ENCODE assay signal across 1 cellular context in the genomic region with DNA sequence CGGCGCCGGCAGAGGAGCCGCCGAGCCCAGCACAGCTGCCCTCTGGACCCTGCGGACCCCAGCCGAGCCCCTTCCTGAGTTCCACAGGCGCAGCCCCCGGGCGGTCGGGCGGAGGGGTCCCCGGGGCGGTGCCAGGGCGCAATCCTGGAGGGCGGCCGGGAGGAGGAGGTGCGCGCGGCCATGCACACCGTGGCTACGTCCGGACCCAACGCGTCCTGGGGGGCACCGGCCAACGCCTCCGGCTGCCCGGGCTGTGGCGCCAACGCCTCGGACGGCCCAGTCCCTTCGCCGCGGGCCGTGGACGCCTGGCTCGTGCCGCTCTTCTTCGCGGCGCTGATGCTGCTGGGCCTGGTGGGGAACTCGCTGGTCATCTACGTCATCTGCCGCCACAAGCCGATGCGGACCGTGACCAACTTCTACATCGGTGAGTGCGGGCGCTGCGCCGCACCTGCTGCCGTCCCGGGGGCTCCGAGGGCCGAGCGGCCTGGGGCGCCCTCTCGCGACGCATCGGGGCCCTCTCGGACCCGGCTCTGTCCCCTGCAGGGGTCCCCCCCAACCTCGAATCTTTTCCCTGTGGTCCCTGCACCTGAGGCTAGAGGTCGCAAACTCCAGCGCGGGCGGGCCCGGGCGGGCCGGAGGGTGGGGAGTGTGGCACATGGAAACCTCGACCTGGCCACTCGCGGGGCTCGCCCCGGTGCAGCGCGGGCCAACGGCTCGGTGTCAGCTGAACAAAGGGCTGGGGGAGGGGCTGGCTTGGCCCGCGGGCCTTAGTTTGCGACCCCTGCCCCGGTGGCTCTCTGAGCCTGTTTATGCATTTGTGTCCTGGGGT.
A peak's percentile ranks its signal among the peaks of the same experiment; 100 is the strongest.
TF ChIP-seq lines count a peak whose summit lies in the region.

A gene (plus strand): TSS at position 11 of the 829 bp plus-strand sequence. CDS start 170 bp downstream, at position 181.

TF ChIP-seq in HepG2, 621 proteins besides CTCF, POLR2A, EP300 and RAD21 (continued from another document and continues in another):
- TF ChIP-seq, protein P1, sequence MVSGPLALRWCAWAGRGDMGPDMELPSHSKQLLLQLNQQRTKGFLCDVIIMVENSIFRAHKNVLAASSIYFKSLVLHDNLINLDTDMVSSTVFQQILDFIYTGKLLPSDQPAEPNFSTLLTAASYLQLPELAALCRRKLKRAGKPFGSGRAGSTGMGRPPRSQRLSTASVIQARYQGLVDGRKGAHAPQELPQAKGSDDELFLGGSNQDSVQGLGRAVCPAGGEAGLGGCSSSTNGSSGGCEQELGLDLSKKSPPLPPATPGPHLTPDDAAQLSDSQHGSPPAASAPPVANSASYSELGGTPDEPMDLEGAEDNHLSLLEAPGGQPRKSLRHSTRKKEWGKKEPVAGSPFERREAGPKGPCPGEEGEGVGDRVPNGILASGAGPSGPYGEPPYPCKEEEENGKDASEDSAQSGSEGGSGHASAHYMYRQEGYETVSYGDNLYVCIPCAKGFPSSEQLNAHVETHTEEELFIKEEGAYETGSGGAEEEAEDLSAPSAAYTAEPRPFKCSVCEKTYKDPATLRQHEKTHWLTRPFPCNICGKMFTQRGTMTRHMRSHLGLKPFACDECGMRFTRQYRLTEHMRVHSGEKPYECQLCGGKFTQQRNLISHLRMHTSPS (CRISPR knock-in tag; IDR thresholded peaks at IDR 0.05; ENCODE audit: low read depth) = no peak
- TF ChIP-seq MIER2 (CRISPR knock-in tag; IDR thresholded peaks at IDR 0.05) (no peak), ZNF264 (CRISPR knock-in tag; IDR thresholded peaks at IDR 0.05) (peak; percentile 74; the same call in 1 of the 2 replicates), THAP11 (CRISPR knock-in tag; IDR thresholded peaks at IDR 0.05) (peak; percentile 36; the same call in 1 of the 2 replicates), MAFG (CRISPR knock-in tag; IDR thresholded peaks at IDR 0.05) (no peak), RBM22 (optimal IDR thresholded peaks at IDR 0.05; ENCODE audit: low read length) (no peak), REPIN1 (CRISPR knock-in tag; IDR thresholded peaks at IDR 0.05; ENCODE audit: borderline replicate concordance, low read depth) (peak; percentile 77; the same call in 1 of the 2 replicates), KDM2A (CRISPR knock-in tag; IDR thresholded peaks at IDR 0.05; ENCODE audit: borderline replicate concordance, low read depth) (peak; percentile 79), ZNF781 (CRISPR knock-in tag; IDR thresholded peaks at IDR 0.05; ENCODE audit: borderline replicate concordance, not compliant biosample characterization) (no peak), KDM5B (CRISPR knock-in tag; IDR thresholded peaks at IDR 0.05; ENCODE audit: borderline replicate concordance) (peak; percentile 68; the same call in 1 of the 2 replicates), ISX (CRISPR knock-in tag; conservative IDR thresholded peaks at IDR 0.05) (no peak), ZNF253 (CRISPR knock-in tag; IDR thresholded peaks at IDR 0.05; ENCODE audit: borderline replicate concordance) (0 out of 2 replicates have a peak, but pooled peaks have one; percentile 27), TCF7L2 (IDR thresholded peaks at IDR 0.05; ENCODE audit: low read depth, low read length) (no peak), PCBP1 (IDR thresholded peaks at IDR 0.05; ENCODE audit: borderline replicate concordance, low read depth, low read length) (no peak), SAP130 (CRISPR knock-in tag; IDR thresholded peaks at IDR 0.05; ENCODE audit: low read depth) (peak; percentile 60), SMAD3 (CRISPR knock-in tag; IDR thresholded peaks at IDR 0.05) (no peak), ZNF484 (CRISPR knock-in tag; IDR thresholded peaks at IDR 0.05; ENCODE audit: borderline replicate concordance, low read depth) (peak; percentile 58; the same call in 1 of the 2 replicates), ZNF549 (CRISPR knock-in tag; IDR thresholded peaks at IDR 0.05) (no peak), CAMTA2 (CRISPR knock-in tag; IDR thresholded peaks at IDR 0.05; ENCODE audit: borderline replicate concordance) (no peak), SUZ12 (IDR thresholded peaks at IDR 0.05; ENCODE audit: low read depth, low read length) (no peak), SYNCRIP (IDR thresholded peaks at IDR 0.05; ENCODE audit: insufficient read depth, low read depth, low read length) (no peak), SAFB2 (CRISPR knock-in tag; IDR thresholded peaks at IDR 0.05; ENCODE audit: borderline replicate concordance, low read depth) (peak; percentile 76; the same call in 1 of the 2 replicates), SALL2 (CRISPR knock-in tag; IDR thresholded peaks at IDR 0.05) (0 out of 2 replicates have a peak, but pooled peaks have one; percentile 25), ZNF772 (CRISPR knock-in tag; IDR thresholded peaks at IDR 0.05) (peak; percentile 48; the same call in 1 of the 2 replicates), ZFP41 (CRISPR knock-in tag; IDR thresholded peaks at IDR 0.05; ENCODE audit: borderline replicate concordance) (peak; percentile 90; the same call in 1 of the 2 replicates), ZNF616 (CRISPR knock-in tag; IDR thresholded peaks at IDR 0.05; ENCODE audit: low read depth) (peak; percentile 61; the same call in 1 of the 2 replicates), ZNF138 (CRISPR knock-in tag; IDR thresholded peaks at IDR 0.05; ENCODE audit: low read depth) (0 out of 2 replicates have a peak, but pooled peaks have one; percentile 44), RBM39 (IDR thresholded peaks at IDR 0.05; ENCODE audit: low read depth, low read length, poor library complexity, severe bottlenecking) (no peak), AGO2 (optimal IDR thresholded peaks at IDR 0.05; ENCODE audit: low read depth, low read length) (no peak), GTF2F1 (IDR thresholded peaks at IDR 0.05; ENCODE audit: low read length) (no peak), ZNF124 (CRISPR knock-in tag; IDR thresholded peaks at IDR 0.05) (no peak), U2AF2 (IDR thresholded peaks at IDR 0.05; ENCODE audit: low read depth, low read length) (no peak), FOXC1 (CRISPR knock-in tag; IDR thresholded peaks at IDR 0.05; ENCODE audit: borderline replicate concordance) (0 out of 2 replicates have a peak, but pooled peaks have one; percentile 8), KMT2B (CRISPR knock-in tag; IDR thresholded peaks at IDR 0.05) (no peak; the same call in 1 of the 2 replicates), TBX3 (IDR thresholded peaks at IDR 0.05; ENCODE audit: borderline replicate concordance) (no peak), ZNF564 (CRISPR knock-in tag; IDR thresholded peaks at IDR 0.05) (peak; percentile 99), FOSL2 (CRISPR knock-in tag; IDR thresholded peaks at IDR 0.05) (no peak), ZNF101 (CRISPR knock-in tag; IDR thresholded peaks at IDR 0.05; ENCODE audit: borderline replicate concordance, low read depth) (no peak), HCFC1 (IDR thresholded peaks at IDR 0.05; ENCODE audit: low read depth, low read length) (no peak)
- TF ChIP-seq, protein P2, sequence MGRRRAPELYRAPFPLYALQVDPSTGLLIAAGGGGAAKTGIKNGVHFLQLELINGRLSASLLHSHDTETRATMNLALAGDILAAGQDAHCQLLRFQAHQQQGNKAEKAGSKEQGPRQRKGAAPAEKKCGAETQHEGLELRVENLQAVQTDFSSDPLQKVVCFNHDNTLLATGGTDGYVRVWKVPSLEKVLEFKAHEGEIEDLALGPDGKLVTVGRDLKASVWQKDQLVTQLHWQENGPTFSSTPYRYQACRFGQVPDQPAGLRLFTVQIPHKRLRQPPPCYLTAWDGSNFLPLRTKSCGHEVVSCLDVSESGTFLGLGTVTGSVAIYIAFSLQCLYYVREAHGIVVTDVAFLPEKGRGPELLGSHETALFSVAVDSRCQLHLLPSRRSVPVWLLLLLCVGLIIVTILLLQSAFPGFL (CRISPR knock-in tag; IDR thresholded peaks at IDR 0.05) = no peak
- TF ChIP-seq, protein P3, sequence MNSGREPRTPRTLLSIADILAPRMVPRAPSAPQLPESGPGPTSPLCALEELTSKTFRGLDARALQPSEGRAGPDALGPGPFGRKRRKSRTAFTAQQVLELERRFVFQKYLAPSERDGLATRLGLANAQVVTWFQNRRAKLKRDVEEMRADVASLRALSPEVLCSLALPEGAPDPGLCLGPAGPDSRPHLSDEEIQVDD (CRISPR knock-in tag; IDR thresholded peaks at IDR 0.05; ENCODE audit: borderline replicate concordance) = no peak
- TF ChIP-seq, protein P4, sequence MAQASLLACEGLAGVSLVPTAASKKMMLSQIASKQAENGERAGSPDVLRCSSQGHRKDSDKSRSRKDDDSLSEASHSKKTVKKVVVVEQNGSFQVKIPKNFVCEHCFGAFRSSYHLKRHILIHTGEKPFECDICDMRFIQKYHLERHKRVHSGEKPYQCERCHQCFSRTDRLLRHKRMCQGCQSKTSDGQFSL (CRISPR knock-in tag; IDR thresholded peaks at IDR 0.05) = peak; percentile 96
- TF ChIP-seq, protein P5, sequence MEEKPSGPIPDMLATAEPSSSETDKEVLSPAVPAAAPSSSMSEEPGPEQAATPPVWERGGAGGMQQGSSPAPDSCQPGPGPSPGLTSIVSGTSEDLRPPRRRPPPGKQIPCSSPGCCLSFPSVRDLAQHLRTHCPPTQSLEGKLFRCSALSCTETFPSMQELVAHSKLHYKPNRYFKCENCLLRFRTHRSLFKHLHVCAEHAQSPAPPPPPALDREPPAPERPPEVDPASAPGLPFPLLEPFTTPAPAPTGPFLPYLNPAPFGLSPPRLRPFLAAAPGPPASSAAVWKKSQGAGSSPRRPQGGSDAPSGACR (CRISPR knock-in tag; IDR thresholded peaks at IDR 0.05) = no peak; the same call in 1 of the 2 replicates
- TF ChIP-seq, protein P6, sequence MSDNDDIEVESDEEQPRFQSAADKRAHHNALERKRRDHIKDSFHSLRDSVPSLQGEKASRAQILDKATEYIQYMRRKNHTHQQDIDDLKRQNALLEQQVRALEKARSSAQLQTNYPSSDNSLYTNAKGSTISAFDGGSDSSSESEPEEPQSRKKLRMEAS (IDR thresholded peaks at IDR 0.05) = peak; percentile 80
- TF ChIP-seq, protein P7, sequence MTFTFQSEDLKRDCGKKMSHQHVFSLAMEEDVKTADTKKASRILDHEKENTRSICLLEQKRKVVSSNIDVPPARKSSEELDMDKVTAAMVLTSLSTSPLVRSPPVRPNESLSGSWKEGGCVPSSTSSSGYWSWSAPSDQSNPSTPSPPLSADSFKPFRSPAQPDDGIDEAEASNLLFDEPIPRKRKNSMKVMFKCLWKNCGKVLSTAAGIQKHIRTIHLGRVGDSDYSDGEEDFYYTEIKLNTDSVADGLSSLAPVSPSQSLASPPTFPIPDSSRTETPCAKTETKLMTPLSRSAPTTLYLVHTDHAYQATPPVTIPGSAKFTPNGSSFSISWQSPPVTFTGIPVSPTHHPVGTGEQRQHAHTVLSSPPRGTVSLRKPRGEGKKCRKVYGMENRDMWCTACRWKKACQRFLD (CRISPR knock-in tag; IDR thresholded peaks at IDR 0.05; ENCODE audit: borderline replicate concordance) = peak; percentile 47; the same call in 1 of the 2 replicates
- TF ChIP-seq, protein P8, sequence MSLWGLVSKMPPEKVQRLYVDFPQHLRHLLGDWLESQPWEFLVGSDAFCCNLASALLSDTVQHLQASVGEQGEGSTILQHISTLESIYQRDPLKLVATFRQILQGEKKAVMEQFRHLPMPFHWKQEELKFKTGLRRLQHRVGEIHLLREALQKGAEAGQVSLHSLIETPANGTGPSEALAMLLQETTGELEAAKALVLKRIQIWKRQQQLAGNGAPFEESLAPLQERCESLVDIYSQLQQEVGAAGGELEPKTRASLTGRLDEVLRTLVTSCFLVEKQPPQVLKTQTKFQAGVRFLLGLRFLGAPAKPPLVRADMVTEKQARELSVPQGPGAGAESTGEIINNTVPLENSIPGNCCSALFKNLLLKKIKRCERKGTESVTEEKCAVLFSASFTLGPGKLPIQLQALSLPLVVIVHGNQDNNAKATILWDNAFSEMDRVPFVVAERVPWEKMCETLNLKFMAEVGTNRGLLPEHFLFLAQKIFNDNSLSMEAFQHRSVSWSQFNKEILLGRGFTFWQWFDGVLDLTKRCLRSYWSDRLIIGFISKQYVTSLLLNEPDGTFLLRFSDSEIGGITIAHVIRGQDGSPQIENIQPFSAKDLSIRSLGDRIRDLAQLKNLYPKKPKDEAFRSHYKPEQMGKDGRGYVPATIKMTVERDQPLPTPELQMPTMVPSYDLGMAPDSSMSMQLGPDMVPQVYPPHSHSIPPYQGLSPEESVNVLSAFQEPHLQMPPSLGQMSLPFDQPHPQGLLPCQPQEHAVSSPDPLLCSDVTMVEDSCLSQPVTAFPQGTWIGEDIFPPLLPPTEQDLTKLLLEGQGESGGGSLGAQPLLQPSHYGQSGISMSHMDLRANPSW (CRISPR knock-in tag; IDR thresholded peaks at IDR 0.05; ENCODE audit: borderline replicate concordance) = peak; percentile 51; the same call in 1 of the 2 replicates
- TF ChIP-seq, protein P9, sequence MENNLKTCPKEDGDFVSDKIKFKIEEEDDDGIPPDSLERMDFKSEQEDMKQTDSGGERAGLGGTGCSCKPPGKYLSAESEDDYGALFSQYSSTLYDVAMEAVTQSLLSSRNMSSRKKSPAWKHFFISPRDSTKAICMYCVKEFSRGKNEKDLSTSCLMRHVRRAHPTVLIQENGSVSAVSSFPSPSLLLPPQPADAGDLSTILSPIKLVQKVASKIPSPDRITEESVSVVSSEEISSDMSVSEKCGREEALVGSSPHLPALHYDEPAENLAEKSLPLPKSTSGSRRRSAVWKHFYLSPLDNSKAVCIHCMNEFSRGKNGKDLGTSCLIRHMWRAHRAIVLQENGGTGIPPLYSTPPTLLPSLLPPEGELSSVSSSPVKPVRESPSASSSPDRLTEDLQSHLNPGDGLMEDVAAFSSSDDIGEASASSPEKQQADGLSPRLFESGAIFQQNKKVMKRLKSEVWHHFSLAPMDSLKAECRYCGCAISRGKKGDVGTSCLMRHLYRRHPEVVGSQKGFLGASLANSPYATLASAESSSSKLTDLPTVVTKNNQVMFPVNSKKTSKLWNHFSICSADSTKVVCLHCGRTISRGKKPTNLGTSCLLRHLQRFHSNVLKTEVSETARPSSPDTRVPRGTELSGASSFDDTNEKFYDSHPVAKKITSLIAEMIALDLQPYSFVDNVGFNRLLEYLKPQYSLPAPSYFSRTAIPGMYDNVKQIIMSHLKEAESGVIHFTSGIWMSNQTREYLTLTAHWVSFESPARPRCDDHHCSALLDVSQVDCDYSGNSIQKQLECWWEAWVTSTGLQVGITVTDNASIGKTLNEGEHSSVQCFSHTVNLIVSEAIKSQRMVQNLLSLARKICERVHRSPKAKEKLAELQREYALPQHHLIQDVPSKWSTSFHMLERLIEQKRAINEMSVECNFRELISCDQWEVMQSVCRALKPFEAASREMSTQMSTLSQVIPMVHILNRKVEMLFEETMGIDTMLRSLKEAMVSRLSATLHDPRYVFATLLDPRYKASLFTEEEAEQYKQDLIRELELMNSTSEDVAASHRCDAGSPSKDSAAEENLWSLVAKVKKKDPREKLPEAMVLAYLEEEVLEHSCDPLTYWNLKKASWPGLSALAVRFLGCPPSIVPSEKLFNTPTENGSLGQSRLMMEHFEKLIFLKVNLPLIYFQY (CRISPR knock-in tag; IDR thresholded peaks at IDR 0.05; ENCODE audit: borderline replicate concordance) = peak; percentile 42; the same call in 1 of the 2 replicates
- TF ChIP-seq, protein P10, sequence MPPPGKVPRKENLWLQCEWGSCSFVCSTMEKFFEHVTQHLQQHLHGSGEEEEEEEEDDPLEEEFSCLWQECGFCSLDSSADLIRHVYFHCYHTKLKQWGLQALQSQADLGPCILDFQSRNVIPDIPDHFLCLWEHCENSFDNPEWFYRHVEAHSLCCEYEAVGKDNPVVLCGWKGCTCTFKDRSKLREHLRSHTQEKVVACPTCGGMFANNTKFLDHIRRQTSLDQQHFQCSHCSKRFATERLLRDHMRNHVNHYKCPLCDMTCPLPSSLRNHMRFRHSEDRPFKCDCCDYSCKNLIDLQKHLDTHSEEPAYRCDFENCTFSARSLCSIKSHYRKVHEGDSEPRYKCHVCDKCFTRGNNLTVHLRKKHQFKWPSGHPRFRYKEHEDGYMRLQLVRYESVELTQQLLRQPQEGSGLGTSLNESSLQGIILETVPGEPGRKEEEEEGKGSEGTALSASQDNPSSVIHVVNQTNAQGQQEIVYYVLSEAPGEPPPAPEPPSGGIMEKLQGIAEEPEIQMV (CRISPR knock-in tag; IDR thresholded peaks at IDR 0.05; ENCODE audit: low read depth) = peak; percentile 94
